Comparison of ENCODE assay signal across 8 cellular contexts in the genomic region with DNA sequence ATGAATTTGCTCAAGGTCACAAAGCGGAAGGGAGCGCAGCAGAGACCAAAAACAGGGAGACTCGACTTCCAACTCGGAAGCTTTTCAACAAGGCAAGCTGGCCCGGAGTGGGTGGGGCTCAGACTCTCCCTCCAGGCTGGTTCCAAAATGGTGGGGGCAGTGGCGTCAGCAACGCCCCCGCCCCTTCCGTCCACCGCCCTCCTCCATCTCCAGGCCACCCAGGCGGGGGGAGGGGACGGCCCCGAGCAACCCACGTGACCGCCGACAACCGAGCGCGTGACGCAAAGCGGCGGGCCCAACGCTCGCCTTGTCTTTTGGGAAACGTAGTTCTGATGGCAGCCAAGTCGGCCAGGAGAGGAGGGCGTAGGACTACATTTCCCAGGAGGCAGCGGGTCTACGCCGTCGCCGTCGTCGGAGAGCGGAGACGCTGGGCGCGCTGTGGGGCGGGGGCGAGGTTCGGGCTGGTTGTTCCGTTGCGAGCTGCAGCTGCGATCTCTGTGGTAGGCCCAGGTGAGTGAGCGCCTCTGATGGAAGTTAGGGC. TPM values are rescaled to one million over a fixed set of nuclear protein-coding genes. Genes with fewer than 3 reads are reported as not detected.
DNase-seq lines count a peak whose midpoint lies in the region; ATAC-seq and TF ChIP-seq lines count a peak whose summit lies in the region.

A gene with protein sequence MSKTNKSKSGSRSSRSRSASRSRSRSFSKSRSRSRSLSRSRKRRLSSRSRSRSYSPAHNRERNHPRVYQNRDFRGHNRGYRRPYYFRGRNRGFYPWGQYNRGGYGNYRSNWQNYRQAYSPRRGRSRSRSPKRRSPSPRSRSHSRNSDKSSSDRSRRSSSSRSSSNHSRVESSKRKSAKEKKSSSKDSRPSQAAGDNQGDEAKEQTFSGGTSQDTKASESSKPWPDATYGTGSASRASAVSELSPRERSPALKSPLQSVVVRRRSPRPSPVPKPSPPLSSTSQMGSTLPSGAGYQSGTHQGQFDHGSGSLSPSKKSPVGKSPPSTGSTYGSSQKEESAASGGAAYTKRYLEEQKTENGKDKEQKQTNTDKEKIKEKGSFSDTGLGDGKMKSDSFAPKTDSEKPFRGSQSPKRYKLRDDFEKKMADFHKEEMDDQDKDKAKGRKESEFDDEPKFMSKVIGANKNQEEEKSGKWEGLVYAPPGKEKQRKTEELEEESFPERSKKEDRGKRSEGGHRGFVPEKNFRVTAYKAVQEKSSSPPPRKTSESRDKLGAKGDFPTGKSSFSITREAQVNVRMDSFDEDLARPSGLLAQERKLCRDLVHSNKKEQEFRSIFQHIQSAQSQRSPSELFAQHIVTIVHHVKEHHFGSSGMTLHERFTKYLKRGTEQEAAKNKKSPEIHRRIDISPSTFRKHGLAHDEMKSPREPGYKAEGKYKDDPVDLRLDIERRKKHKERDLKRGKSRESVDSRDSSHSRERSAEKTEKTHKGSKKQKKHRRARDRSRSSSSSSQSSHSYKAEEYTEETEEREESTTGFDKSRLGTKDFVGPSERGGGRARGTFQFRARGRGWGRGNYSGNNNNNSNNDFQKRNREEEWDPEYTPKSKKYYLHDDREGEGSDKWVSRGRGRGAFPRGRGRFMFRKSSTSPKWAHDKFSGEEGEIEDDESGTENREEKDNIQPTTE (plus strand): TSS at position 448 of the 541 bp plus-strand sequence. CDS start 58,121 bp downstream, outside the sequence.

- POLR2A ChIA-PET in HEK293T (lab: Yijun Ruan, JAX): interaction anchor here (0.5 to 3.1 kb wide), 32 partner anchors 8 to 455 kb away, joined by 3 to 20 read pairs (median 4); a partner anchor contains a TSS

- in situ Hi-C loops in SK-MEL-5 (cut with HindIII; ENCODE audit: low pct_unique_long_range_greater_than_20kb, low sequenced_read_pairs): no loop called here

- DNase-seq in GF-D8 (lab: John Stamatoyannopoulos, UW): peak; percentile 98
- DNase-seq in HEK293T (ENCODE audit: extremely low spot score): peak; percentile 96
- peak; percentile 99 for DNase-seq in MV-4-11 (lab: John Stamatoyannopoulos, UW)
- peak; percentile 98 for DNase-seq in SK-MEL-5 (ENCODE audit: low read depth, low spot score)
- DNase-seq in activated naive CD4-positive, alpha-beta T cell treated with Interleukin-2 at 50 U/mL for 16 hours: peak; percentile 100
- peak; percentile 97 to 99 for DNase-seq in foreskin keratinocyte

- peaks cover 9% of the 10 kb centered on the region for H3K36me3 ChIP-seq in neuron (ENCODE audit: insufficient read depth, low read length)
- peaks cover 0 to 12% (median 4%) of the 10 kb centered on the region in 5 donors for H3K36me3 ChIP-seq in subcutaneous abdominal adipose tissue (ENCODE audit: control insufficient read depth in 5 of 5, insufficient read depth in 5 of 5, low read length in 5 of 5)

- H3K27me3 ChIP-seq in foreskin keratinocyte: no peaks in the 10 kb centered on the region
- H3K27me3 ChIP-seq in neuron (ENCODE audit: insufficient read depth, low read length): no peaks in the 10 kb centered on the region
- no peaks in the 10 kb centered on the region for H3K27me3 ChIP-seq in subcutaneous abdominal adipose tissue (ENCODE audit: control insufficient read depth in 5 of 5, insufficient read depth in 4 of 5, low read length in 5 of 5)

- ATAC-seq in foreskin keratinocyte: peak; percentile 95

- CTCF ChIA-PET in HEK293T (lab: Yijun Ruan, JAX): interaction anchor here (0.6 to 2.0 kb wide), 8 partner anchors 12 to 179 kb away, joined by 3 to 7 read pairs (median 4); a partner anchor contains a TSS

- peak within 1 kb of the TSS; percentile 94 to 99 (median 97) for H3K9ac ChIP-seq in subcutaneous abdominal adipose tissue (ENCODE audit: low read length in 5 of 5)

- H3K4me3 ChIP-seq in neuron (ENCODE audit: low read length) (peak within 1 kb of the TSS; percentile 84), subcutaneous abdominal adipose tissue (ENCODE audit: low read depth in 1 of 5, low read length in 5 of 5) (peak within 1 kb of the TSS; percentile 89 to 97 (median 93))

- H3K4me1 ChIP-seq in foreskin keratinocyte (no peaks in the 10 kb centered on the region), neuron (ENCODE audit: insufficient read depth, low read length) (peaks cover 17% of the 10 kb centered on the region), subcutaneous abdominal adipose tissue (ENCODE audit: control insufficient read depth in 5 of 5, insufficient read depth in 5 of 5, low read length in 5 of 5) (peaks cover 8 to 44% (median 35%) of the 10 kb centered on the region in 5 donors)

- peak within 1 kb of the TSS; percentile 67 for H2AFZ ChIP-seq in neuron (ENCODE audit: low read depth, low read length)

- H3K9me3 ChIP-seq in neuron (ENCODE audit: low read length): no peaks in the 10 kb centered on the region
- H3K9me3 ChIP-seq in subcutaneous abdominal adipose tissue (ENCODE audit: control insufficient read depth in 5 of 5, low read length in 5 of 5): no peaks in the 10 kb centered on the region

- H3K27ac ChIP-seq in foreskin keratinocyte (peak within 1 kb of the TSS; percentile 95), subcutaneous abdominal adipose tissue (ENCODE audit: low read depth, low read length) (peak within 1 kb of the TSS; percentile 99)

- TF ChIP-seq CTCF in foreskin keratinocyte (conservative IDR thresholded peaks at IDR 0.05): no peak

TF ChIP-seq in HEK293T, 16 proteins besides CTCF, POLR2A, EP300 and RAD21:
- TF ChIP-seq L3MBTL2 (conservative IDR thresholded peaks at IDR 0.05) (0 out of 2 replicates have a peak, but pooled peaks have one; percentile 50), LEF1 (IDR thresholded peaks at IDR 0.05; ENCODE audit: borderline replicate concordance) (no peak), SUZ12 (IDR thresholded peaks at IDR 0.05) (no peak; the same call in 1 of the 2 replicates), HDGF (IDR thresholded peaks at IDR 0.05; ENCODE audit: borderline replicate concordance) (peak; percentile 43; the same call in 1 of the 2 replicates), BHLHE40 (IDR thresholded peaks at IDR 0.05; ENCODE audit: borderline replicate concordance) (no peak), ELF4 (IDR thresholded peaks at IDR 0.05) (no peak; the same call in 1 of the 2 replicates), FOXM1 (IDR thresholded peaks at IDR 0.05; ENCODE audit: borderline replicate concordance) (peak; percentile 87; the same call in 1 of the 2 replicates)

RNA-seq across cellular contexts. Expression of the gene that starts here (rescaled TPM):
- 63.2 and 65.1 TPM in 2 replicates for total RNA-seq in SK-MEL-5 (2014; rRNA removed; shearing (Covaris generic))
- 64.5 and 80.7 TPM in 2 replicates for polyA plus RNA-seq in SK-MEL-5 (2015; cell fraction: cytosol; rRNA removed)
- 107 and 109 TPM in 2 replicates for polyA plus RNA-seq in SK-MEL-5 (2015; cell fraction: nucleus; rRNA removed)
- 108 and 119 TPM in 2 replicates for total RNA-seq in foreskin keratinocyte
- 27.9 and 32.6 TPM in 2 replicates for polyA plus RNA-seq in foreskin keratinocyte

Comparison
In these comparisons a context has a peak if more than half of its experiments do, and no peak if none do; other contexts are left out.
1. Peak in every context shown above with its lines: DNase-seq, ATAC-seq, H3K4me3 ChIP-seq and H3K27ac ChIP-seq.